ENCODE assay signal across 8 cellular contexts in the genomic region with DNA sequence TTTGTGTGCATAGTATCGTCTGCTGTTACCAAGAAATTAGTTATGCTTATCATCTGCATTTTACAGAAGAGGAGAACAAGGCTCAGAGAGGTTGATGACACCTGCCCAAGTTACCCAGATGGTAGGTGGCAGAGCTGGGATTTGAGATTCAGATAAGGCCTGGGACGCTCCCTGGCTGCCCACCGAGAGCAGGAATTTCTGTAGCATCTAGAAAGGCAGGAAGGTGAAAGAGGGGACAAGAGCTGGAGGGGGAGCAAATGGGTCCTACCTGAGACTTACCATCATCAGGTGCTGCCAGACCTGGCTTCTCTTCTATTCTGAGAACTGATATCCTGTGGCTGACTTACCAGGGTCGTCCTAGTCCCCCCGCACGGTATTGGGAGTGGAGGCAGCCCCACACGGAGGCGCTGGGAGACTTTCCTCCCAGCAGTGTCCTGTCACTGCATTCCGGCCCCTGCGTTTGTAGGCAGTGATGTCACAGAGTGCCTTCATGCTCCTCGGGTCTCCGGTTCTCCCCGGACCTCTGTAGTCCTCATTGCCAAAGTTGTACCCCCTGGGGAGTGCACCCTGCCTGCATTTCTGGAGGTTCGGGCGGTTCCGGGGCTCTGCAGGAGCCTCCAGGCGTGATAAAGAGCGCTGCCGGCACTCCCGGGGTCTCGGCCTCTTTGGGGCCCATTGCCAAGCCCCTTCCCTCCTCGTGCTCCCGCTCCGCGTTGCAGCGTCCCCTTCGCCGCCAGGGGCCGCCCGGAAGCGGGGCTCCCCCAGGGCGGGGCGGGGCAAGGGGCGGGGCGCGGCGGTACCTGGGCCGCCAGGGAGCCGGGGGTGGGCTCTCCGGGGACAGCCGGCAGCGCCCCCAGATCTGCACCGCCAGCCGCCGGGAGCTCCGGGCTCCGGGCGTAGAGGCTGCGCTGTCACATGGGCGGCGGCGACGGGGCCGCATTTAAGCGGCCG. TPM values are rescaled to one million over a fixed set of nuclear protein-coding genes. Genes with fewer than 3 reads are reported as not detected.
DNase-seq lines count a peak whose midpoint lies in the region; ATAC-seq and TF ChIP-seq lines count a peak whose summit lies in the region.

CABP1 (plus strand) TSS at position 856 of the 951 bp plus-strand sequence; CDS start at position 916, 60 bp downstream.

- no peak within 1 kb of the TSS for H3K27ac Mint-ChIP-seq in activated T-helper 17 cell treated with anti-CD3 and anti-CD28 coated beads, Interleukin-2, amount 50 U/mL, for 72 hours

- H3K27me3 Mint-ChIP-seq in activated T-helper 17 cell treated with anti-CD3 and anti-CD28 coated beads, Interleukin-2, amount 50 U/mL, for 72 hours, result peaks cover 32% of the 10 kb centered on the region

- 7% methylated on average over 53 of the region's 56 CpGs for WGBS in smooth muscle cell (ENCODE audit: low lambda C conversion rate)

- H3K4me2 ChIP-seq in OCI-LY7 (ENCODE audit: low read length), result peak within 1 kb of the TSS; percentile 81
- peak within 1 kb of the TSS; percentile 93 for H3K4me2 ChIP-seq in smooth muscle cell

- no peaks in the 10 kb centered on the region for H3K9me3 ChIP-seq in OCI-LY7 (ENCODE audit: low read length)
- no peaks in the 10 kb centered on the region for H3K9me3 ChIP-seq in cardiac muscle cell (ENCODE audit: low read depth)
- no peaks in the 10 kb centered on the region for H3K9me3 ChIP-seq in smooth muscle cell (replicated peaks; ENCODE audit: low read depth)

- H3F3A ChIP-seq in smooth muscle cell (ENCODE audit: low read depth), result no peaks in the 10 kb centered on the region

- H3K4me1 ChIP-seq in OCI-LY7 (ENCODE audit: insufficient read depth, low read length, poor library complexity, severe bottlenecking) (peaks cover 20% of the 10 kb centered on the region), cardiac muscle cell (ENCODE audit: low read depth) (peaks cover 6% of the 10 kb centered on the region), smooth muscle cell (ENCODE audit: low read depth) (peaks cover 4% of the 10 kb centered on the region)

- H3K9ac ChIP-seq in smooth muscle cell (ENCODE audit: low read depth), result no peak within 1 kb of the TSS

- H3K4me3 ChIP-seq in OCI-LY7 (ENCODE audit: low read depth, low read length, poor library complexity, severe bottlenecking), result peak within 1 kb of the TSS; percentile 69
- peak within 1 kb of the TSS; percentile 37 for H3K4me3 ChIP-seq in cardiac muscle cell
- peak within 1 kb of the TSS; percentile 47 for H3K4me3 ChIP-seq in smooth muscle cell

- no peaks in the 10 kb centered on the region for H3K9me3 Mint-ChIP-seq in activated T-helper 17 cell treated with anti-CD3 and anti-CD28 coated beads, Interleukin-2, amount 50 U/mL, for 72 hours

- H2AFZ ChIP-seq in OCI-LY7 (ENCODE audit: low read length), result peak within 1 kb of the TSS; percentile 95
- H2AFZ ChIP-seq in smooth muscle cell (ENCODE audit: low read depth), result no peak within 1 kb of the TSS

- no peaks in the 10 kb centered on the region for H3K36me3 Mint-ChIP-seq in activated T-helper 17 cell treated with anti-CD3 and anti-CD28 coated beads, Interleukin-2, amount 50 U/mL, for 72 hours (ENCODE audit: low read depth)

- POLR2A ChIA-PET in OCI-LY7 (lab: Charles Lee), result interaction anchor here (1.4 kb wide), 1 partner anchor 59 kb away, joined by 3 read pairs; the partner anchor contains the start of gene POP5

- peak within 1 kb of the TSS; percentile 58 for H3K4me3 Mint-ChIP-seq in activated T-helper 17 cell treated with anti-CD3 and anti-CD28 coated beads, Interleukin-2, amount 50 U/mL, for 72 hours

- H3K4me1 Mint-ChIP-seq in activated T-helper 17 cell treated with anti-CD3 and anti-CD28 coated beads, Interleukin-2, amount 50 U/mL, for 72 hours, result no peaks in the 10 kb centered on the region

- no peak within 1 kb of the TSS for H3K27ac ChIP-seq in OCI-LY7 (ENCODE audit: low read depth, low read length, poor library complexity, severe bottlenecking)
- H3K27ac ChIP-seq in cardiac muscle cell, result no peak within 1 kb of the TSS
- no peak within 1 kb of the TSS for H3K27ac ChIP-seq in smooth muscle cell (ENCODE audit: low read depth)

- TF ChIP-seq CTCF in OCI-LY7 (conservative IDR thresholded peaks at IDR 0.05; ENCODE audit: low read length) (peak; percentile 71), cardiac muscle cell (IDR thresholded peaks at IDR 0.05; ENCODE audit: low read depth, low read length) (no peak), smooth muscle cell (IDR thresholded peaks at IDR 0.05; ENCODE audit: borderline replicate concordance, insufficient read depth, poor library complexity, severe bottlenecking) (peak; percentile 20)

- DNase-seq in OCI-LY7 (ENCODE audit: low spot score) (peak; percentile 83), cardiac muscle cell (ENCODE audit: low read depth in 1 of 2, low spot score in 1 of 2) (peak in 1 of 2 donors; percentile 53), smooth muscle cell (lab: John Stamatoyannopoulos, UW; ENCODE audit: unreplicated experiment) (no peak), NCI-H226 (no peak)

- CTCF ChIA-PET in OCI-LY7 (lab: Charles Lee; ENCODE audit: unreplicated experiment), result no interaction called here

- BruUV-seq in OCI-LY7 (replicated peaks; lab: Mats Ljungman, UMichigan), result no TSS peak

- H3K27me3 ChIP-seq in cardiac muscle cell, result peaks cover 64% of the 10 kb centered on the region
- H3K27me3 ChIP-seq in smooth muscle cell (ENCODE audit: low read depth), result peaks cover 64% of the 10 kb centered on the region

- no peaks in the 10 kb centered on the region for H3K36me3 ChIP-seq in OCI-LY7 (ENCODE audit: insufficient read depth, low read length)
- H3K36me3 ChIP-seq in cardiac muscle cell, result no peaks in the 10 kb centered on the region
- no peaks in the 10 kb centered on the region for H3K36me3 ChIP-seq in smooth muscle cell (ENCODE audit: low read depth)

- no peaks in the 10 kb centered on the region for H3K9me2 ChIP-seq in OCI-LY7 (ENCODE audit: insufficient read depth, low read length)

- intact Hi-C loops in OCI-LY7 (cut with micrococcal nuclease; ENCODE audit: unreplicated experiment), result loop anchor here (2.0 kb wide), 1 partner anchor 57 kb away; no protein-coding TSS in a partner anchor

- H3K79me2 ChIP-seq in OCI-LY7 (ENCODE audit: insufficient read depth, low read depth, low read length), result no peaks in the 10 kb centered on the region
- H3K79me2 ChIP-seq in smooth muscle cell (ENCODE audit: low read depth), result no peaks in the 10 kb centered on the region

- H4K20me1 ChIP-seq in OCI-LY7 (ENCODE audit: insufficient read depth, low read length) (no peaks in the 10 kb centered on the region), smooth muscle cell (ENCODE audit: low read depth) (no peaks in the 10 kb centered on the region)

- ATAC-seq in GM18511 (IDR thresholded peaks at IDR 0.05; ENCODE audit: unreplicated experiment) (peak; percentile 73), HG02938 (IDR thresholded peaks at IDR 0.05; ENCODE audit: unreplicated experiment) (peak; percentile 58), HG03565 (IDR thresholded peaks at IDR 0.05; ENCODE audit: unreplicated experiment) (no peak)
- ATAC-seq in activated T-helper 17 cell treated with anti-CD3 and anti-CD28 coated beads, Interleukin-2, amount 50 U/mL, for 72 hours (replicated peaks), result peak; percentile 75

RNA-seq across cellular contexts. Expression of gene CABP1, which starts in this region (rescaled TPM):
- 0.18 and 0.79 TPM in 2 replicates for total RNA-seq in OCI-LY7 (2014; rRNA removed; shearing (Covaris generic))
- total RNA-seq in OCI-LY7 (2022) (2.4 and 3.8 TPM in 2 replicates), cardiac muscle cell (not detected in 2 replicates), smooth muscle cell (not detected in 2 replicates)
- 1 to 10 TPM in 1 of 2 donors, under 1 TPM in 1; 0.56 to 6.9 TPM for total RNA-seq in activated T-helper 17 cell treated with anti-CD3 and anti-CD28 coated beads, Interleukin-2, amount 50 U/mL, for 72 hours
- polyA plus RNA-seq in cardiac muscle cell (not detected in 2 replicates), smooth muscle cell (0.50 TPM in 1 of 2 replicates, not detected in the other)
